8 cellular contexts compared by ENCODE assay signal in the genomic region with DNA sequence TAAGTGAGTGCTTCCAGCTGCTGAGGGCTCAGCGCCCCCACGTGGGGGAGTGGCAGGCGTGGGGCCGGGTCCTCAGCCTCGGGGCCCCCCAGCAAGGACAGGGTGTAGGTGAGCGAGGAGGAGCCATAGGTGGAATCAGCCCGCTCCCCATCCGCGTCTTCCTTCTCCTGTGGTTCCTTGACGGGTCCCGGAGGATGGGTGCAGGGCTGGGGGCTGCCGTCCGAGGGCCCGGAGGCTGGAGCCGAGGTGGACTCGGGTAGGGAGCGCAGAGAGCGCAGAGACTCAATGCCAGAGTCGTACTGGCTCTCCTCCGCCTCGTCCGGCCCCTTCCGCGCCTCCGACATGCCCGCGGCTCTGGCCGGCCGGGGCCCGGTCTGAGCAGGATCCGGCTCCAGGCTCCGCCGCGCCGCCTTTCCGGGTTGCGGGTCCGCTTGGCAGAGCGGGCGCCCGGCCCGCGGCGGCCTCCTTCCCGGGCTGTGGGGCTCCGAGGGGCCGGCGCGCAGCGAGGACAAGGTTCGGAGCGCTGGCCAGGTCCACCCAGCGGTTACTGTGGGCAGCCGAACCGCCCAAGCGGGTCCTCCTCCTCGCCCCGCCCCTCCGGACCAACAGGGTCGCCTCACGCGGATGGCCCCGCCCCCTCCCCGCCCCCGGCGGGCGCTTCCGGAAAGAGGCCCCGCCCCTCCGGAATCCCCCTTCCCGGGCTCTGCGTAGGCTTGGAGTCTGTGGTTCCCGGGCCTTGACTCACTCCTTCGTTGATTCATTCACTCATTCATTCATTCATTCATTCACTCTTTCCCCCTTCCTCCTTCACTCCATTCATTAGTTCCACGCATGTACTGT. TPM values are rescaled to one million over a fixed set of nuclear protein-coding genes. Genes with fewer than 3 reads are reported as not detected.
A peak's percentile ranks its signal among the peaks of the same experiment; 100 is the strongest.
DNase-seq lines count a peak whose midpoint lies in the region; ATAC-seq and TF ChIP-seq lines count a peak whose summit lies in the region.

A gene with protein sequence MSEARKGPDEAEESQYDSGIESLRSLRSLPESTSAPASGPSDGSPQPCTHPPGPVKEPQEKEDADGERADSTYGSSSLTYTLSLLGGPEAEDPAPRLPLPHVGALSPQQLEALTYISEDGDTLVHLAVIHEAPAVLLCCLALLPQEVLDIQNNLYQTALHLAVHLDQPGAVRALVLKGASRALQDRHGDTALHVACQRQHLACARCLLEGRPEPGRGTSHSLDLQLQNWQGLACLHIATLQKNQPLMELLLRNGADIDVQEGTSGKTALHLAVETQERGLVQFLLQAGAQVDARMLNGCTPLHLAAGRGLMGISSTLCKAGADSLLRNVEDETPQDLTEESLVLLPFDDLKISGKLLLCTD (minus strand): TSS at position 549 of the 840 bp plus-strand sequence. CDS start 205 bp downstream, at position 344.

- H3K36me3 Mint-ChIP-seq in activated CD4-positive, alpha-beta T cell treated with anti-CD3 and anti-CD28 coated beads for 36 hours (ENCODE audit: low read depth): peaks cover 21% of the 10 kb centered on the region

- H3K9me3 Mint-ChIP-seq in activated CD4-positive, alpha-beta T cell treated with anti-CD3 and anti-CD28 coated beads for 36 hours (ENCODE audit: low read depth): no peaks in the 10 kb centered on the region

- H3K27me3 ChIP-seq in ACC112 (ENCODE audit: insufficient read depth, low read length): peaks cover 21% of the 10 kb centered on the region

- peaks cover 14% of the 10 kb centered on the region for H3K27me3 Mint-ChIP-seq in activated CD4-positive, alpha-beta T cell treated with anti-CD3 and anti-CD28 coated beads for 36 hours

- intact Hi-C loops in activated CD4-positive, alpha-beta T cell treated with anti-CD3 and anti-CD28 coated beads for 36 hours (cut with DNase I, micrococcal nuclease): loop anchor here (1.0 to 5.0 kb wide), 15 partner anchors 8 to 192 kb away; partner anchors contain the start of genes AARS2 (in 2 of the 2), MRPL14 (in 2 of the 2), SLC35B2 (in 2 of the 2) and TMEM63B (in 2 of the 2)

- peak within 1 kb of the TSS; percentile 43; the same call in 1 of the 2 replicates for H3K27ac ChIP-seq in ACC112 (ENCODE audit: low read depth, low read length)

- POLR2A ChIA-PET in activated CD4-positive, alpha-beta T cell treated with anti-CD3 and anti-CD28 coated beads for 36 hours (lab: Charles Lee): interaction anchor here (1.4 kb wide), 2 partner anchors 16 to 18 kb away, joined by 5 to 11 read pairs; partner anchors contain the start of gene HSP90AB1

- H2AFZ ChIP-seq in ACC112 (ENCODE audit: low read length, unreplicated experiment): no peak within 1 kb of the TSS

- peaks cover 12% of the 10 kb centered on the region for H3K79me2 ChIP-seq in ACC112 (ENCODE audit: control insufficient read depth, insufficient read depth, low read length, unreplicated experiment)

- H3K36me3 ChIP-seq in ACC112 (ENCODE audit: insufficient read depth, low read length): no peaks in the 10 kb centered on the region

- TF ChIP-seq CTCF in choroid plexus epithelial cell (conservative IDR thresholded peaks at IDR 0.05; ENCODE audit: low read depth, low read length): peak; percentile 36

- peaks cover 11% of the 10 kb centered on the region for H3K4me1 ChIP-seq in ACC112 (ENCODE audit: control insufficient read depth, insufficient read depth, low read length, unreplicated experiment)

- peak within 1 kb of the TSS; percentile 88 for H3K4me3 Mint-ChIP-seq in activated CD4-positive, alpha-beta T cell treated with anti-CD3 and anti-CD28 coated beads for 36 hours

- ATAC-seq in GM18867 (IDR thresholded peaks at IDR 0.05; ENCODE audit: unreplicated experiment): peak; percentile 38
- peak; percentile 51 for ATAC-seq in HG03175 (IDR thresholded peaks at IDR 0.05; ENCODE audit: unreplicated experiment)
- ATAC-seq in activated CD4-positive, alpha-beta T cell treated with anti-CD3 and anti-CD28 coated beads for 36 hours: peak; percentile 52

- DNase-seq in NCI-H460 (ENCODE audit: extremely low read depth, low read depth): peak; percentile 69
- DNase-seq in activated CD4-positive, alpha-beta T cell treated with anti-CD3 and anti-CD28 coated beads for 36 hours: peak; percentile 97
- DNase-seq in choroid plexus epithelial cell (ENCODE audit: low read depth): peak; percentile 93
- DNase-seq in kidney tubule cell (ENCODE audit: low spot score): peak; percentile 96
- peak; percentile 90 to 97 (median 95) for DNase-seq in stimulated activated CD4-positive, alpha-beta T cell treated with anti-CD3 and anti-CD28 coated beads, Interleukin-1b, Interleukin-23, amount 100 ng/mL, for 24 hours (ENCODE audit: low read depth in 4 of 4, low spot score in 1 of 4)

- CTCF ChIA-PET in activated CD4-positive, alpha-beta T cell treated with anti-CD3 and anti-CD28 coated beads for 36 hours (lab: Charles Lee): interaction anchor here (1.1 to 5.2 kb wide), 8 partner anchors 9 to 169 kb away, joined by 4 to 38 read pairs (median 6); partner anchors contain the start of gene AARS2

- peak within 1 kb of the TSS; percentile 93 for H3K27ac Mint-ChIP-seq in activated CD4-positive, alpha-beta T cell treated with anti-CD3 and anti-CD28 coated beads for 36 hours

- peaks cover 58% of the 10 kb centered on the region for H3K4me1 Mint-ChIP-seq in activated CD4-positive, alpha-beta T cell treated with anti-CD3 and anti-CD28 coated beads for 36 hours

- H3K4me3 ChIP-seq in ACC112 (ENCODE audit: low read depth, low read length) (peak within 1 kb of the TSS; percentile 82), choroid plexus epithelial cell (ENCODE audit: low read depth, low read length) (peak within 1 kb of the TSS; percentile 75)

RNA-seq across cellular contexts. Expression of the gene that starts here (rescaled TPM):
- total RNA-seq in NCI-H460 (2014; rRNA removed; shearing (Covaris generic)): 2.4 and 4.4 TPM in 2 replicates
- 6.4 and 11.7 TPM in 2 replicates for polyA plus RNA-seq in NCI-H460 (2014; cell fraction: nucleus; rRNA removed)
- 10 to 100 TPM; 17.2 to 19.9 TPM for total RNA-seq in activated CD4-positive, alpha-beta T cell treated with anti-CD3 and anti-CD28 coated beads for 36 hours

Comparison
In these comparisons a context has a peak if more than half of its experiments do, and no peak if none do; other contexts are left out.
1. Peak in every context shown above with its lines: DNase-seq, ATAC-seq, H3K4me3 ChIP-seq and H3K27ac ChIP-seq.